Comparison of ENCODE assay signal across 1 cellular context in the genomic region with DNA sequence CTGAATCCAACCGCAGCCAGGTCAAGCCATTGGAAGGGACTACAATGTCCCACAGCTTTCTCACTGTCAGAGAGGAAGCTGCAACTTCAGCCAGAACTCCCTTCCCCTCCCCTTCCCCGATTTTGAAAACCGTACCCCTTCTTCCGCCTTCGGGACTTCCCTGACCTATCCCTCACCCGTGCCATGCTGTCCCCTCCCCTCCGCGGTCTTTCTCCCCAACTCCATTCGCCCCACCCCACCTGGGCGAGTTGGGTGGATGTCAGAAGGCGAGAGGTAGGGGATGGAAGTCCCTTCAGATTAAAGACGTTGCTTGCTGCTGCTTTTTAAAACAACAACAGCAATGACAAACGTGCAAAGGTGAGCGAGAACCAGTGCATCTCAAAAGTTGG.
TF ChIP-seq lines count a peak whose summit lies in the region.

No MANE protein-coding gene starts in this region.

TF ChIP-seq in A549, 52 proteins besides CTCF, POLR2A, EP300 and RAD21 (continued from another document):
- TF ChIP-seq, protein P1, sequence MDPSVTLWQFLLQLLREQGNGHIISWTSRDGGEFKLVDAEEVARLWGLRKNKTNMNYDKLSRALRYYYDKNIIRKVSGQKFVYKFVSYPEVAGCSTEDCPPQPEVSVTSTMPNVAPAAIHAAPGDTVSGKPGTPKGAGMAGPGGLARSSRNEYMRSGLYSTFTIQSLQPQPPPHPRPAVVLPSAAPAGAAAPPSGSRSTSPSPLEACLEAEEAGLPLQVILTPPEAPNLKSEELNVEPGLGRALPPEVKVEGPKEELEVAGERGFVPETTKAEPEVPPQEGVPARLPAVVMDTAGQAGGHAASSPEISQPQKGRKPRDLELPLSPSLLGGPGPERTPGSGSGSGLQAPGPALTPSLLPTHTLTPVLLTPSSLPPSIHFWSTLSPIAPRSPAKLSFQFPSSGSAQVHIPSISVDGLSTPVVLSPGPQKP (IDR thresholded peaks at IDR 0.05; ENCODE audit: low read depth, low read length): no peak
- no peak for TF ChIP-seq RFX5 (IDR thresholded peaks at IDR 0.05)
- no peak for TF ChIP-seq MAX (IDR thresholded peaks at IDR 0.05)
